In the genomic region with DNA sequence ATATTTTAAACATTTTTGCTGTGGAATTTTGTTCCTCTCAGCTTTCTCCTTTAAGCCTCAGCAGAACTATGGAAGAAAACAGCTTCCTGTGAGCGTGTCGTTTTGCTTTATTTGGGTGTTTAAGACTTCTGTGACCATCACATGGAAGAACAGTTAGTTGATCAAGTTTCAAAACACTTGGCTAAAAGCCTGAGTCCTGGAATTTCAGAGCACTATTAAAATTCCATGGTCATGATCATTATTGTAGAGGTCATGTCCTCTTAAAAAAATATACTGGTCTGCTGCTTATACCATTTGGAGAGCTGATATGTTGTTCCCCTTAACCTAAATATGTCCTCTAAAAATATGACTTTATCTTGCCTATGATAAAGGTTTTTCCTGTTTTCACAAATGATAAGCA, we compare ENCODE assay signal across 1 cellular context.
TF ChIP-seq lines count a peak whose summit lies in the region.

No MANE protein-coding gene starts in this region.

TF ChIP-seq in HEK293, 187 proteins besides CTCF, POLR2A, EP300 and RAD21 (continued from another document):
- no peak for TF ChIP-seq ZNF274 (IDR thresholded peaks at IDR 0.05; ENCODE audit: low read length)
- TF ChIP-seq ZNF274 (tag by site-specific recombination; IDR thresholded peaks at IDR 0.05; ENCODE audit: borderline replicate concordance), result no peak
- no peak for TF ChIP-seq ZNF133 (tag by site-specific recombination; IDR thresholded peaks at IDR 0.05)
- peak; percentile 65 for TF ChIP-seq OSR2 (tag by site-specific recombination; IDR thresholded peaks at IDR 0.05)
- no peak for TF ChIP-seq ZNF623 (tag by site-specific recombination; IDR thresholded peaks at IDR 0.05)
- no peak for TF ChIP-seq ZBTB7A (tag by site-specific recombination; IDR thresholded peaks at IDR 0.05; ENCODE audit: low read depth)
- no peak for TF ChIP-seq ZNF174 (tag by site-specific recombination; IDR thresholded peaks at IDR 0.05)
- TF ChIP-seq ZNF335 (tag by site-specific recombination; conservative IDR thresholded peaks at IDR 0.05), result no peak
- no peak for TF ChIP-seq ZNF24 (tag by site-specific recombination; IDR thresholded peaks at IDR 0.05)
- no peak for TF ChIP-seq ZNF214 (tag by site-specific recombination; IDR thresholded peaks at IDR 0.05; ENCODE audit: borderline replicate concordance)
- TF ChIP-seq GLI4 (tag by site-specific recombination; IDR thresholded peaks at IDR 0.05), result no peak
- 0 out of 2 replicates have a peak, but pooled peaks have one; percentile 47 for TF ChIP-seq ZEB2 (tag by site-specific recombination; IDR thresholded peaks at IDR 0.05)
- TF ChIP-seq FEZF1 (tag by site-specific recombination; IDR thresholded peaks at IDR 0.05), result 0 out of 2 replicates have a peak, but pooled peaks have one; percentile 19
- no peak for TF ChIP-seq ZNF510 (tag by site-specific recombination; IDR thresholded peaks at IDR 0.05; ENCODE audit: insufficient replicate concordance)
- TF ChIP-seq, protein P1, sequence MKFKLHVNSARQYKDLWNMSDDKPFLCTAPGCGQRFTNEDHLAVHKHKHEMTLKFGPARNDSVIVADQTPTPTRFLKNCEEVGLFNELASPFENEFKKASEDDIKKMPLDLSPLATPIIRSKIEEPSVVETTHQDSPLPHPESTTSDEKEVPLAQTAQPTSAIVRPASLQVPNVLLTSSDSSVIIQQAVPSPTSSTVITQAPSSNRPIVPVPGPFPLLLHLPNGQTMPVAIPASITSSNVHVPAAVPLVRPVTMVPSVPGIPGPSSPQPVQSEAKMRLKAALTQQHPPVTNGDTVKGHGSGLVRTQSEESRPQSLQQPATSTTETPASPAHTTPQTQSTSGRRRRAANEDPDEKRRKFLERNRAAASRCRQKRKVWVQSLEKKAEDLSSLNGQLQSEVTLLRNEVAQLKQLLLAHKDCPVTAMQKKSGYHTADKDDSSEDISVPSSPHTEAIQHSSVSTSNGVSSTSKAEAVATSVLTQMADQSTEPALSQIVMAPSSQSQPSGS (tag by site-specific recombination; IDR thresholded peaks at IDR 0.05; ENCODE audit: low read depth), result no peak
- TF ChIP-seq, protein P2, sequence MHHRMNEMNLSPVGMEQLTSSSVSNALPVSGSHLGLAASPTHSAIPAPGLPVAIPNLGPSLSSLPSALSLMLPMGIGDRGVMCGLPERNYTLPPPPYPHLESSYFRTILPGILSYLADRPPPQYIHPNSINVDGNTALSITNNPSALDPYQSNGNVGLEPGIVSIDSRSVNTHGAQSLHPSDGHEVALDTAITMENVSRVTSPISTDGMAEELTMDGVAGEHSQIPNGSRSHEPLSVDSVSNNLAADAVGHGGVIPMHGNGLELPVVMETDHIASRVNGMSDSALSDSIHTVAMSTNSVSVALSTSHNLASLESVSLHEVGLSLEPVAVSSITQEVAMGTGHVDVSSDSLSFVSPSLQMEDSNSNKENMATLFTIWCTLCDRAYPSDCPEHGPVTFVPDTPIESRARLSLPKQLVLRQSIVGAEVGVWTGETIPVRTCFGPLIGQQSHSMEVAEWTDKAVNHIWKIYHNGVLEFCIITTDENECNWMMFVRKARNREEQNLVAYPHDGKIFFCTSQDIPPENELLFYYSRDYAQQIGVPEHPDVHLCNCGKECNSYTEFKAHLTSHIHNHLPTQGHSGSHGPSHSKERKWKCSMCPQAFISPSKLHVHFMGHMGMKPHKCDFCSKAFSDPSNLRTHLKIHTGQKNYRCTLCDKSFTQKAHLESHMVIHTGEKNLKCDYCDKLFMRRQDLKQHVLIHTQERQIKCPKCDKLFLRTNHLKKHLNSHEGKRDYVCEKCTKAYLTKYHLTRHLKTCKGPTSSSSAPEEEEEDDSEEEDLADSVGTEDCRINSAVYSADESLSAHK (tag by site-specific recombination; IDR thresholded peaks at IDR 0.05), result no peak
- peak; percentile 92; the same call in 1 of the 2 replicates for TF ChIP-seq OVOL3 (tag by site-specific recombination; IDR thresholded peaks at IDR 0.05)
- no peak for TF ChIP-seq WT1 (tag by site-specific recombination; IDR thresholded peaks at IDR 0.05)
- TF ChIP-seq SETDB1 (IDR thresholded peaks at IDR 0.05; ENCODE audit: insufficient read length, low read length), result no peak
- TF ChIP-seq ZNF112 (tag by site-specific recombination; IDR thresholded peaks at IDR 0.05), result no peak
- peak; percentile 46; the same call in 1 of the 2 replicates for TF ChIP-seq ZNF600 (tag by site-specific recombination; IDR thresholded peaks at IDR 0.05)
- TF ChIP-seq, protein P3, sequence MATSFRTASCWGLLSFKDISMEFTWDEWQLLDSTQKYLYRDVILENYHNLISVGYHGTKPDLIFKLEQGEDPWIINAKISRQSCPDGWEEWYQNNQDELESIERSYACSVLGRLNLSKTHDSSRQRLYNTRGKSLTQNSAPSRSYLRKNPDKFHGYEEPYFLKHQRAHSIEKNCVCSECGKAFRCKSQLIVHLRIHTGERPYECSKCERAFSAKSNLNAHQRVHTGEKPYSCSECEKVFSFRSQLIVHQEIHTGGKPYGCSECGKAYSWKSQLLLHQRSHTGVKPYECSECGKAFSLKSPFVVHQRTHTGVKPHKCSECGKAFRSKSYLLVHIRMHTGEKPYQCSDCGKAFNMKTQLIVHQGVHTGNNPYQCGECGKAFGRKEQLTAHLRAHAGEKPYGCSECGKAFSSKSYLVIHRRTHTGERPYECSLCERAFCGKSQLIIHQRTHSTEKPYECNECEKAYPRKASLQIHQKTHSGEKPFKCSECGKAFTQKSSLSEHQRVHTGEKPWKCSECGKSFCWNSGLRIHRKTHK (tag by site-specific recombination; IDR thresholded peaks at IDR 0.05), result no peak
- TF ChIP-seq ZNF146 (tag by site-specific recombination; IDR thresholded peaks at IDR 0.05), result no peak
- no peak for TF ChIP-seq ZNF10 (tag by site-specific recombination; IDR thresholded peaks at IDR 0.05)
- no peak for TF ChIP-seq KLF9 (tag by site-specific recombination; IDR thresholded peaks at IDR 0.05; ENCODE audit: low read depth)
